ENCODE assay signal across 8 cellular contexts in genomic region chr2:213152065-213152794, GRCh38. TPM values are rescaled to one million over a fixed set of nuclear protein-coding genes. Genes with fewer than 3 reads are reported as not detected.
DNase-seq lines count a peak whose midpoint lies in the region; ATAC-seq, FAIRE-seq and TF ChIP-seq lines count a peak whose summit lies in the region.

No MANE protein-coding gene starts in this region.

- no peaks in the 10 kb centered on the region for H3K9me3 Mint-ChIP-seq in activated T-helper 2 cell treated with anti-CD3 and anti-CD28 coated beads, Interferon-gamma antibody, Interleukin-2, Interleukin-4, amounts not matched to agents 10 μg/mL and 5 μg/mL and 100 μg/mL, durations not matched to agents 14 hours and 24 hours and 36 hours
- H3K9me3 Mint-ChIP-seq in neural crest cell: no peaks in the 10 kb centered on the region

- intact Hi-C loops in activated T-helper 2 cell treated with anti-CD3 and anti-CD28 coated beads, Interferon-gamma antibody, Interleukin-2, Interleukin-4, amounts not matched to agents 10 μg/mL and 5 μg/mL and 100 μg/mL, durations not matched to agents 14 hours and 24 hours and 36 hours (cut with micrococcal nuclease): loop anchor here (1.0 to 5.0 kb wide), 5 partner anchors 50 to 241 kb away; partner anchors contain the start of gene SPAG16

- H3K36me3 Mint-ChIP-seq in activated T-helper 2 cell treated with anti-CD3 and anti-CD28 coated beads, Interferon-gamma antibody, Interleukin-2, Interleukin-4, amounts not matched to agents 10 μg/mL and 5 μg/mL and 100 μg/mL, durations not matched to agents 14 hours and 24 hours and 36 hours (ENCODE audit: low read depth): no peaks in the 10 kb centered on the region
- no peaks in the 10 kb centered on the region for H3K36me3 Mint-ChIP-seq in neural crest cell (ENCODE audit: low read depth)

- peak overlapping the region; percentile 77 for H3K27ac Mint-ChIP-seq in activated T-helper 2 cell treated with anti-CD3 and anti-CD28 coated beads, Interferon-gamma antibody, Interleukin-2, Interleukin-4, amounts not matched to agents 10 μg/mL and 5 μg/mL and 100 μg/mL, durations not matched to agents 14 hours and 24 hours and 36 hours
- peak overlapping the region; percentile 15 for H3K27ac Mint-ChIP-seq in neural crest cell (ENCODE audit: unreplicated experiment)

- DNase-seq in AG08395 (ENCODE audit: low spot score): peak; percentile 69
- DNase-seq in GM12891 (ENCODE audit: insufficient read length, low spot score): no peak
- DNase-seq in NCI-H2196 (lab: John Stamatoyannopoulos, UW; ENCODE audit: unreplicated experiment): peak; percentile 65
- peak; percentile 21 for DNase-seq in activated T-helper 2 cell treated with anti-CD3 and anti-CD28 coated beads, Interferon-gamma antibody, Interleukin-2, Interleukin-4, amounts not matched to agents 10 μg/mL and 5 μg/mL and 100 μg/mL, durations not matched to agents 14 hours and 24 hours and 36 hours (ENCODE audit: low spot score)
- peak; percentile 46 to 52 for DNase-seq in frontal cortex (ENCODE audit: low spot score in 2 of 2)
- peak; percentile 51 for DNase-seq in neural crest cell (ENCODE audit: low read depth, low spot score)
- DNase-seq in urothelium cell line (ENCODE audit: low spot score): peak; percentile 58

- TF ChIP-seq POLR2A in GM12891 (IDR thresholded peaks at IDR 0.05; ENCODE audit: low read depth, low read length): peak; percentile 58; the same call in 1 of the 2 replicates

- peak; percentile 24 for ATAC-seq in HG02798 (IDR thresholded peaks at IDR 0.05; ENCODE audit: poor library complexity, unreplicated experiment)

- peak overlapping the region; percentile 84 for H3K4me3 Mint-ChIP-seq in activated T-helper 2 cell treated with anti-CD3 and anti-CD28 coated beads, Interferon-gamma antibody, Interleukin-2, Interleukin-4, amounts not matched to agents 10 μg/mL and 5 μg/mL and 100 μg/mL, durations not matched to agents 14 hours and 24 hours and 36 hours (ENCODE audit: low read depth)
- peak overlapping the region; percentile 95 for H3K4me3 Mint-ChIP-seq in neural crest cell

- TF ChIP-seq CTCF in neural crest cell (conservative IDR thresholded peaks at IDR 0.05): peak; percentile 43

- FAIRE-seq in GM12891 (lab: Jason Lieb, UNC) (no peak), frontal cortex (lab: Jason Lieb, UNC) (no peak), urothelium cell line (lab: Jason Lieb, UNC) (no peak)

- H3K4me1 Mint-ChIP-seq in activated T-helper 2 cell treated with anti-CD3 and anti-CD28 coated beads, Interferon-gamma antibody, Interleukin-2, Interleukin-4, amounts not matched to agents 10 μg/mL and 5 μg/mL and 100 μg/mL, durations not matched to agents 14 hours and 24 hours and 36 hours (ENCODE audit: low read depth): peaks cover 42% of the 10 kb centered on the region
- peaks cover 46% of the 10 kb centered on the region for H3K4me1 Mint-ChIP-seq in neural crest cell

- H3K27me3 Mint-ChIP-seq in activated T-helper 2 cell treated with anti-CD3 and anti-CD28 coated beads, Interferon-gamma antibody, Interleukin-2, Interleukin-4, amounts not matched to agents 10 μg/mL and 5 μg/mL and 100 μg/mL, durations not matched to agents 14 hours and 24 hours and 36 hours (ENCODE audit: low read depth): peaks cover 65% of the 10 kb centered on the region
- peaks cover 3% of the 10 kb centered on the region for H3K27me3 Mint-ChIP-seq in neural crest cell (ENCODE audit: low read depth)

TF ChIP-seq in GM12891, 5 proteins besides CTCF, POLR2A, EP300 and RAD21:
- TF ChIP-seq POU2F2 (IDR thresholded peaks at IDR 0.05; ENCODE audit: low read depth, low read length): no peak
- TF ChIP-seq SPI1 (IDR thresholded peaks at IDR 0.05; ENCODE audit: low read depth, low read length): no peak
- TF ChIP-seq POLR2AphosphoS5 (IDR thresholded peaks at IDR 0.05; ENCODE audit: low read depth, low read length): no peak; the same call in 1 of the 2 replicates
- no peak for TF ChIP-seq PAX5 (IDR thresholded peaks at IDR 0.05; ENCODE audit: insufficient read depth, low read length, severe bottlenecking)
- TF ChIP-seq TAF1 (IDR thresholded peaks at IDR 0.05; ENCODE audit: low read depth, low read length): no peak

RNA-seq across cellular contexts. Expression of gene IKZF2, which starts 0.8 kb away (rescaled TPM):
- 32.8 TPM for polyA plus RNA-seq in GM12891 (2012; ENCODE audit: low read depth, missing spikeins)
- 13.4 and 17.2 TPM in 2 replicates for total RNA-seq in activated T-helper 2 cell treated with anti-CD3 and anti-CD28 coated beads, Interferon-gamma antibody, Interleukin-2, Interleukin-4, amounts not matched to agents 10 μg/mL and 5 μg/mL and 100 μg/mL, durations not matched to agents 14 hours and 24 hours and 36 hours
- 11.0 TPM for total RNA-seq in frontal cortex
- total RNA-seq in neural crest cell: 7.3 and 7.6 TPM in 2 replicates
